Comparison of ENCODE assay signal across 9 cellular contexts in the genomic region with DNA sequence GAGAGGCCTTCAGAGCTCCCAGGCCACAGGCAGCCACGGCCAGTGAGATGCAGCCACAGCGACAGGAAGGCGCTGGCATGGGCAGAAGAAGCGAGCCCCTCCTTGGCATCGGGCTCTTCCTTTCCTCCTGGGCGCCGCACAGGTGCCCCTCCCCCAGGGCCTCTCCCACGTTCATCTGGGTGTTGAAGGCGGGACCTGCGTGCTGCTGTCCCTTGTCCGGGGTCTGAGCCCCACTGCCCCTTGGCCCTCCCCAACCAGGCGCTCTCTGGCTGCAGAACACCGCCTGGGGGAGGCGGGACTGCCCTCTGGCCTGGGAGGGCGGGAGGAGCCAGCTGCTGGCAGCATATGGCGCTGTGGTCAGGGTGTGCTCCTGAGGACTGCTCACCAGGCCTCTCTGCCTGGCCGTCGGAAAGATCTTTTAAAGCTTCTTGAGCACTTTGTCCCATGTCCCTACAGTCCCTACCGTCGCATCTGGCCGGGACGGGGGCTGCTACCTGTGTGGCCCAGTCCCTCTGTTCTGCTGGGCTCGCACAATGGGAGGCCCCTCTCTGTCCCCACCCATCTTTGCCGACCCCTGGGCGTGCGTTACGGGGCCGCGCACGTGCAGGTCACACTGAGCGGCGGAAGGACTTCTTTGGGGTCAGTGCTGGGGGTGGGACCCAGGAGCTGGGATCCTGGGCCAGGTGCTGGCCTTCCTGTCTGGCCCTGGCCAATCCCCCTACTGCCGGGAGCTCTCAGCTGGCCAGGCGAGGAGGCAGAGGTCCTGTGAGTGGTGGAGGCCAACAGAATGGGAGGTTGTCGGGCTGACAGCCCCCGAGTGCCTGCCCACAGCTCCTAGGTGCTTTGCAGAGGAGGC. TPM values are rescaled to one million over a fixed set of nuclear protein-coding genes. Genes with fewer than 3 reads are reported as not detected.
DNase-seq lines count a peak whose midpoint lies in the region; ATAC-seq and TF ChIP-seq lines count a peak whose summit lies in the region.
"Had no signal": no experiment of that assay in that cellular context is flagged by ENCODE, and none has a peak within 500 bp of the region (broad histone marks: within the 10 kb centered on the region; RNA-seq: fewer than 3 reads in every experiment).

No MANE protein-coding gene starts in this region.

- H3K4me1 ChIP-seq in HAP-1 = peaks cover 19% of the 10 kb centered on the region
- peaks cover 19% of the 10 kb centered on the region for H3K4me1 ChIP-seq in OCI-LY3 (ENCODE audit: low read length)
- H3K4me1 ChIP-seq in neuron (ENCODE audit: insufficient read depth, low read length) = peaks cover 31% of the 10 kb centered on the region

- H3K4me1 Mint-ChIP-seq in chondrocyte (ENCODE audit: low read depth) = peaks cover 20% of the 10 kb centered on the region

- no peaks in the 10 kb centered on the region for H3K36me3 Mint-ChIP-seq in chondrocyte (ENCODE audit: low read depth)

- ATAC-seq in HG03460 (IDR thresholded peaks at IDR 0.05; ENCODE audit: unreplicated experiment) = no peak
- ATAC-seq in GM19328 (IDR thresholded peaks at IDR 0.05; ENCODE audit: unreplicated experiment) = no peak

- peak in 1 of 2 experiments; percentile 53 for DNase-seq in HAP-1 (ENCODE audit: low spot score in 2 of 2)
- DNase-seq in chondrocyte (ENCODE audit: low spot score) = no peak
- DNase-seq in pons (ENCODE audit: low spot score) = no peak
- no peak for DNase-seq in H7

- peaks cover 26% of the 10 kb centered on the region for H3K79me2 ChIP-seq in OCI-LY3 (ENCODE audit: low read length)

- H3K27me3 Mint-ChIP-seq in chondrocyte (ENCODE audit: low read depth) = no peaks in the 10 kb centered on the region

- H3K27me3 ChIP-seq in HAP-1 (ENCODE audit: low read depth) (no peaks in the 10 kb centered on the region), OCI-LY3 (ENCODE audit: low read depth, low read length) (no peaks in the 10 kb centered on the region), neuron (ENCODE audit: insufficient read depth, low read length) (no peaks in the 10 kb centered on the region), H7 (ENCODE audit: control insufficient read depth, insufficient read depth, low read length) (peaks cover 1% of the 10 kb centered on the region; the same call in 1 of the 2 replicates)

- H3K9ac ChIP-seq in OCI-LY3 (ENCODE audit: low read length) = peak overlapping the region; percentile 62; the same call in 1 of the 2 replicates

- peak overlapping the region; percentile 76 for H3K4me3 Mint-ChIP-seq in chondrocyte (ENCODE audit: unreplicated experiment)

- no peaks in the 10 kb centered on the region for H3K9me3 ChIP-seq in HAP-1
- H3K9me3 ChIP-seq in OCI-LY3 (ENCODE audit: insufficient read depth, low read length) = no peaks in the 10 kb centered on the region
- H3K9me3 ChIP-seq in neuron (ENCODE audit: low read length) = no peaks in the 10 kb centered on the region

- H4K20me1 ChIP-seq in OCI-LY3 (ENCODE audit: insufficient read depth, low read length) = peaks cover 5% of the 10 kb centered on the region; the same call in 1 of the 2 replicates

- no peaks in the 10 kb centered on the region for H3K9me3 Mint-ChIP-seq in chondrocyte (ENCODE audit: low read depth)
- H3K9me3 Mint-ChIP-seq: dendritic cell treated with granulocyte-macrophage colony-stimulating factor and Interleukin-4, amounts not matched to agents 40 ng/mL and 50 ng/mL, for 4 days had no signal

- H3K27ac ChIP-seq in OCI-LY3 (ENCODE audit: low read length) = no peak overlapping the region

- H3K36me3 ChIP-seq in HAP-1 (replicated peaks) = peaks cover 43% of the 10 kb centered on the region
- peaks cover 4% of the 10 kb centered on the region for H3K36me3 ChIP-seq in OCI-LY3 (replicated peaks; ENCODE audit: low read depth, low read length)
- H3K36me3 ChIP-seq in neuron (ENCODE audit: insufficient read depth, low read length) = peaks cover 14% of the 10 kb centered on the region
- peaks cover 1% of the 10 kb centered on the region for H3K36me3 ChIP-seq in H7 (replicated peaks; ENCODE audit: control insufficient read depth, insufficient read depth, low read length)

- TF ChIP-seq CTCF in OCI-LY3 (IDR thresholded peaks at IDR 0.05; ENCODE audit: low read depth, low read length) = no peak
- no peak for TF ChIP-seq CTCF in chondrocyte (IDR thresholded peaks at IDR 0.05)

- no peak overlapping the region for H3K27ac Mint-ChIP-seq in chondrocyte (ENCODE audit: unreplicated experiment)

- in situ Hi-C loops in HAP-1 (cut with MboI; ENCODE audit: low sequenced_read_pairs) = no loop called here

- H3K4me2 ChIP-seq in OCI-LY3 (ENCODE audit: low read length) = peak overlapping the region; percentile 97

- H3K4me3 ChIP-seq in HAP-1 = peak overlapping the region; percentile 61
- H3K4me3 ChIP-seq in OCI-LY3 (ENCODE audit: low read length) = peak overlapping the region; percentile 84
- peak overlapping the region; percentile 63 for H3K4me3 ChIP-seq in neuron (ENCODE audit: low read length)
- H3K4me3 ChIP-seq in H7 (ENCODE audit: insufficient read depth, low read depth, low read length) = no peak overlapping the region; the same call in 1 of the 2 replicates

- H2AFZ ChIP-seq in OCI-LY3 (ENCODE audit: low read depth, low read length) = no peak overlapping the region
- H2AFZ ChIP-seq in neuron (ENCODE audit: low read depth, low read length) = no peak overlapping the region

RNA-seq across cellular contexts. Expression of gene SLC25A10, which starts 1.7 kb away (rescaled TPM):
- 5.6 to 8.5 TPM (median 5.7 TPM) in 3 replicates for total RNA-seq in chondrocyte
- total RNA-seq in H7 (2014; rRNA removed; shearing (Covaris generic)) = 50.6 and 56.7 TPM in 2 replicates

RNA-seq across cellular contexts. Expression of gene MRPL12, which starts 10.6 kb away (rescaled TPM):
- total RNA-seq in chondrocyte = 38.7 to 48.6 TPM (median 41.8 TPM) in 3 replicates
- 32.3 and 35.9 TPM in 2 replicates for total RNA-seq in H7 (2014; rRNA removed; shearing (Covaris generic))

RNA-seq across cellular contexts. Expression of gene HGS, which starts 30.0 kb away (rescaled TPM):
- 87.4 to 93.1 TPM (median 89.6 TPM) in 3 replicates for total RNA-seq in chondrocyte
- 119 and 133 TPM in 2 replicates for total RNA-seq in H7 (2014; rRNA removed; shearing (Covaris generic))

RNA-seq across cellular contexts. Expression of gene ARL16, which starts 30.2 kb away (rescaled TPM):
- total RNA-seq in chondrocyte = 29.5 to 32.6 TPM (median 32.5 TPM) in 3 replicates
- 47.4 and 74.6 TPM in 2 replicates for total RNA-seq in H7 (2014; rRNA removed; shearing (Covaris generic))

RNA-seq across cellular contexts. Expression of gene CCDC137, which starts 47.2 kb away (rescaled TPM):
- 13.8 to 19.1 TPM (median 15.4 TPM) in 3 replicates for total RNA-seq in chondrocyte
- total RNA-seq in H7 (2014; rRNA removed; shearing (Covaris generic)) = 40.7 and 49.7 TPM in 2 replicates
